ENCODE assay signal across 1 cellular context in the genomic region with DNA sequence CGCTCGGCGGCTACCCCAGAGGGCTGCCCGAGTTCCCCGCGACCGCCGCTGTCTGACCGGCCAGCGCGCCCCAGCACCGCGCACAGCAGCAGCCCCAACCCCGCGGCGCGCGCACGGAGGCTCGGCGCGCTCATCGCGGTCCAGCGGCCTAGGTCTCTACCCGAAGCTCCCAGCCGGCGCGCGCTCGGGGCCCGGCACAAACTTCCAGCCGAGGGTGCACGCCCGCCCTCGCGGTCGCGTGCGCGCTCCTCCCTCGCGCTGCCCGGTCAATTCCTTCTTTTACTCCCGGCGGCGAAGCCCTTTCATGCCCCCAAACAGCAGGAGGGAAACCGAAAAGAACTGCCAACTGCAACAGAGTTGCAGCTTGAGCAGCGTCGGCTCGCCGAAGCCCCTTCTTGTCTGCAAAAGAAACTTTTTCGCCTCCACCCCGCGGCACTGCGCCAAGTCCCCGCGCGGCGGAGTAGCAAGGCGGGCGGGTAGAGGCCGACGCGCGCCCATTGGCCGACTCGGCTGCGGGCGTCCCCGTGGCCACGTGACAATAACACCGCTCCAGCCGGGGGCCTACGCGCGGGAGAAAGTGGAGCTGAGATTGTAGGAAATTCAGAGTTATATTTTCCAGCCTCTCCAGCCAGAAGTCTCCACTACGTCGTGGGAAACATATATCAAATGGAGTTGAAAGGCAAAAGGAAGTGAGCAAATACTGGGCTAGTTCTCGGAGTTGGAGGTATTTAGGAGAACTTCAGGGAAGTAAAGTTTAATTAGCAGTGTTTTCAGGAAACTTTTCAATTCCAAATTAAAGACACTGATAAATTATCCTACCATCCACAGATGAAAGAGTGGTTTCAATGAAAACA.
TF ChIP-seq lines count a peak whose summit lies in the region.

A gene with protein sequence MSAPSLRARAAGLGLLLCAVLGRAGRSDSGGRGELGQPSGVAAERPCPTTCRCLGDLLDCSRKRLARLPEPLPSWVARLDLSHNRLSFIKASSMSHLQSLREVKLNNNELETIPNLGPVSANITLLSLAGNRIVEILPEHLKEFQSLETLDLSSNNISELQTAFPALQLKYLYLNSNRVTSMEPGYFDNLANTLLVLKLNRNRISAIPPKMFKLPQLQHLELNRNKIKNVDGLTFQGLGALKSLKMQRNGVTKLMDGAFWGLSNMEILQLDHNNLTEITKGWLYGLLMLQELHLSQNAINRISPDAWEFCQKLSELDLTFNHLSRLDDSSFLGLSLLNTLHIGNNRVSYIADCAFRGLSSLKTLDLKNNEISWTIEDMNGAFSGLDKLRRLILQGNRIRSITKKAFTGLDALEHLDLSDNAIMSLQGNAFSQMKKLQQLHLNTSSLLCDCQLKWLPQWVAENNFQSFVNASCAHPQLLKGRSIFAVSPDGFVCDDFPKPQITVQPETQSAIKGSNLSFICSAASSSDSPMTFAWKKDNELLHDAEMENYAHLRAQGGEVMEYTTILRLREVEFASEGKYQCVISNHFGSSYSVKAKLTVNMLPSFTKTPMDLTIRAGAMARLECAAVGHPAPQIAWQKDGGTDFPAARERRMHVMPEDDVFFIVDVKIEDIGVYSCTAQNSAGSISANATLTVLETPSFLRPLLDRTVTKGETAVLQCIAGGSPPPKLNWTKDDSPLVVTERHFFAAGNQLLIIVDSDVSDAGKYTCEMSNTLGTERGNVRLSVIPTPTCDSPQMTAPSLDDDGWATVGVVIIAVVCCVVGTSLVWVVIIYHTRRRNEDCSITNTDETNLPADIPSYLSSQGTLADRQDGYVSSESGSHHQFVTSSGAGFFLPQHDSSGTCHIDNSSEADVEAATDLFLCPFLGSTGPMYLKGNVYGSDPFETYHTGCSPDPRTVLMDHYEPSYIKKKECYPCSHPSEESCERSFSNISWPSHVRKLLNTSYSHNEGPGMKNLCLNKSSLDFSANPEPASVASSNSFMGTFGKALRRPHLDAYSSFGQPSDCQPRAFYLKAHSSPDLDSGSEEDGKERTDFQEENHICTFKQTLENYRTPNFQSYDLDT (minus strand): TSS at position 403 of the 854 bp plus-strand sequence. CDS start 269 bp downstream, at position 134.

TF ChIP-seq in K562, 482 proteins besides CTCF, POLR2A, EP300 and RAD21:
- TF ChIP-seq, protein P1, sequence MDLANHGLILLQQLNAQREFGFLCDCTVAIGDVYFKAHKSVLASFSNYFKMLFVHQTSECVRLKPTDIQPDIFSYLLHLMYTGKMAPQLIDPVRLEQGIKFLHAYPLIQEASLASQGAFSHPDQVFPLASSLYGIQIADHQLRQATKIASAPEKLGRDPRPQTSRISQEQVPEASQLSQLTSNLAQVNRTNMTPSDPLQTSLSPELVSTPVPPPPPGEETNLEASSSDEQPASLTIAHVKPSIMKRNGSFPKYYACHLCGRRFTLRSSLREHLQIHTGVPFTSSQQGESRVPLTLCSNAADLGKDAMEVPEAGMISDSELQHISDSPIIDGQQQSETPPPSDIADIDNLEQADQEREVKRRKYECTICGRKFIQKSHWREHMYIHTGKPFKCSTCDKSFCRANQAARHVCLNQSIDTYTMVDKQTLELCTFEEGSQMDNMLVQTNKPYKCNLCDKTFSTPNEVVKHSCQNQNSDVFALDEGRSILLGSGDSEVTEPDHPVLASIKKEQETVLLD (IDR thresholded peaks at IDR 0.05): no peak
- TF ChIP-seq, protein P2, sequence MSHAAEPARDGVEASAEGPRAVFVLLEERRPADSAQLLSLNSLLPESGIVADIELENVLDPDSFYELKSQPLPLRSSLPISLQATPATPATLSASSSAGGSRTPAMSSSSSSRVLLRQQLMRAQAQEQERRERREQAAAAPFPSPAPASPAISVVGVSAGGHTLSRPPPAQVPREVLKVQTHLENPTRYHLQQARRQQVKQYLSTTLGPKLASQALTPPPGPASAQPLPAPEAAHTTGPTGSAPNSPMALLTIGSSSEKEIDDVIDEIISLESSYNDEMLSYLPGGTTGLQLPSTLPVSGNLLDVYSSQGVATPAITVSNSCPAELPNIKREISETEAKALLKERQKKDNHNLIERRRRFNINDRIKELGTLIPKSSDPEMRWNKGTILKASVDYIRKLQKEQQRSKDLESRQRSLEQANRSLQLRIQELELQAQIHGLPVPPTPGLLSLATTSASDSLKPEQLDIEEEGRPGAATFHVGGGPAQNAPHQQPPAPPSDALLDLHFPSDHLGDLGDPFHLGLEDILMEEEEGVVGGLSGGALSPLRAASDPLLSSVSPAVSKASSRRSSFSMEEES (CRISPR knock-in tag; IDR thresholded peaks at IDR 0.05): no peak
- TF ChIP-seq HNRNPH1 (optimal IDR thresholded peaks at IDR 0.05; ENCODE audit: low read depth, low read length) (no peak), KDM4B (IDR thresholded peaks at IDR 0.05; ENCODE audit: borderline replicate concordance in 2 of 2, low read depth in 1 of 2) (no peak), NFIC (IDR thresholded peaks at IDR 0.05) (0 out of 2 replicates have a peak, but pooled peaks have one; percentile 7), PTBP1 (IDR thresholded peaks at IDR 0.05; ENCODE audit: low read depth, low read length) (no peak), KLF16 (IDR thresholded peaks at IDR 0.05) (no peak), FIP1L1 (IDR thresholded peaks at IDR 0.05; ENCODE audit: low read depth, low read length, poor library complexity, severe bottlenecking) (no peak), JUN (IDR thresholded peaks at IDR 0.05; ENCODE audit: borderline replicate concordance, low read depth, low read length) (no peak), JUN (CRISPR knock-in tag; IDR thresholded peaks at IDR 0.05; ENCODE audit: borderline replicate concordance) (no peak)
- TF ChIP-seq, protein P3, sequence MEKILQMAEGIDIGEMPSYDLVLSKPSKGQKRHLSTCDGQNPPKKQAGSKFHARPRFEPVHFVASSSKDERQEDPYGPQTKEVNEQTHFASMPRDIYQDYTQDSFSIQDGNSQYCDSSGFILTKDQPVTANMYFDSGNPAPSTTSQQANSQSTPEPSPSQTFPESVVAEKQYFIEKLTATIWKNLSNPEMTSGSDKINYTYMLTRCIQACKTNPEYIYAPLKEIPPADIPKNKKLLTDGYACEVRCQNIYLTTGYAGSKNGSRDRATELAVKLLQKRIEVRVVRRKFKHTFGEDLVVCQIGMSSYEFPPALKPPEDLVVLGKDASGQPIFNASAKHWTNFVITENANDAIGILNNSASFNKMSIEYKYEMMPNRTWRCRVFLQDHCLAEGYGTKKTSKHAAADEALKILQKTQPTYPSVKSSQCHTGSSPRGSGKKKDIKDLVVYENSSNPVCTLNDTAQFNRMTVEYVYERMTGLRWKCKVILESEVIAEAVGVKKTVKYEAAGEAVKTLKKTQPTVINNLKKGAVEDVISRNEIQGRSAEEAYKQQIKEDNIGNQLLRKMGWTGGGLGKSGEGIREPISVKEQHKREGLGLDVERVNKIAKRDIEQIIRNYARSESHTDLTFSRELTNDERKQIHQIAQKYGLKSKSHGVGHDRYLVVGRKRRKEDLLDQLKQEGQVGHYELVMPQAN (IDR thresholded peaks at IDR 0.05; ENCODE audit: borderline replicate concordance): no peak
- TF ChIP-seq, protein P4, sequence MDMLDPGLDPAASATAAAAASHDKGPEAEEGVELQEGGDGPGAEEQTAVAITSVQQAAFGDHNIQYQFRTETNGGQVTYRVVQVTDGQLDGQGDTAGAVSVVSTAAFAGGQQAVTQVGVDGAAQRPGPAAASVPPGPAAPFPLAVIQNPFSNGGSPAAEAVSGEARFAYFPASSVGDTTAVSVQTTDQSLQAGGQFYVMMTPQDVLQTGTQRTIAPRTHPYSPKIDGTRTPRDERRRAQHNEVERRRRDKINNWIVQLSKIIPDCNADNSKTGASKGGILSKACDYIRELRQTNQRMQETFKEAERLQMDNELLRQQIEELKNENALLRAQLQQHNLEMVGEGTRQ (CRISPR knock-in tag; IDR thresholded peaks at IDR 0.05): peak; percentile 46; the same call in 1 of the 2 replicates
- TF ChIP-seq, protein P5, sequence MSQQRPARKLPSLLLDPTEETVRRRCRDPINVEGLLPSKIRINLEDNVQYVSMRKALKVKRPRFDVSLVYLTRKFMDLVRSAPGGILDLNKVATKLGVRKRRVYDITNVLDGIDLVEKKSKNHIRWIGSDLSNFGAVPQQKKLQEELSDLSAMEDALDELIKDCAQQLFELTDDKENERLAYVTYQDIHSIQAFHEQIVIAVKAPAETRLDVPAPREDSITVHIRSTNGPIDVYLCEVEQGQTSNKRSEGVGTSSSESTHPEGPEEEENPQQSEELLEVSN (IDR thresholded peaks at IDR 0.05; ENCODE audit: borderline replicate concordance in 1 of 2, extremely low read depth in 1 of 2, insufficient read depth in 1 of 2, insufficient read length in 1 of 2, low read depth in 1 of 2, low read length in 1 of 2, poor library complexity in 1 of 2, severe bottlenecking in 1 of 2): peak in 1 of 2 experiments; percentile 51
